5 cellular contexts compared by ENCODE assay signal in genomic region chr5:70916829-70917228, GRCh38. TPM values are rescaled to one million over a fixed set of nuclear protein-coding genes. Genes with fewer than 3 reads are reported as not detected.
A peak's percentile ranks its signal among the peaks of the same experiment; 100 is the strongest.
DNase-seq lines count a peak whose midpoint lies in the region; ATAC-seq, FAIRE-seq and TF ChIP-seq lines count a peak whose summit lies in the region.
"Not testable (repeated sequence)": the region's sequence is repeated elsewhere in the genome, so short reads cannot be mapped to it uniquely, and the experiment has no call there.

No MANE protein-coding gene starts in this region.

- not testable (repeated sequence) for H3K27ac Mint-ChIP-seq in GM23338

- not testable (repeated sequence) for H3K79me2 ChIP-seq in GM23338 (replicated peaks; ENCODE audit: insufficient read depth); PC-3 (ENCODE audit: low read length); K562 (ENCODE audit: control insufficient read depth, insufficient read depth, low read length); HepG2 (ENCODE audit: insufficient read depth, low read length)

- not testable (repeated sequence) for H3K36me3 Mint-ChIP-seq in GM23338 (ENCODE audit: low read depth)

- not testable (repeated sequence) for H3K27me3 ChIP-seq in GM23338 (ENCODE audit: insufficient read depth); PC-3 (ENCODE audit: low read length); K562 (ENCODE audit: control insufficient read depth in 2 of 2, insufficient read depth in 2 of 2, low read length in 2 of 2); HepG2 (ENCODE audit: control insufficient read depth in 1 of 2, insufficient read depth in 2 of 2, low read length in 2 of 2)

- FAIRE-seq in K562 (lab: Jason Lieb, UNC), result peak; percentile 46
- not testable (repeated sequence) for FAIRE-seq in HepG2 (lab: Jason Lieb, UNC)

- H3K4me1 ChIP-seq in GM23338 (ENCODE audit: insufficient read depth); PC-3 (ENCODE audit: insufficient read depth, low read length); K562 (replicated peaks in 1 of 2; ENCODE audit: control insufficient read depth in 2 of 2, insufficient read depth in 2 of 2, low read length in 2 of 2); HepG2 (ENCODE audit: insufficient read depth, low read length): not testable (repeated sequence)

- not testable (repeated sequence) for H2AFZ ChIP-seq in GM23338; PC-3 (ENCODE audit: low read length); K562 (ENCODE audit: low read depth, low read length); HepG2 (ENCODE audit: low read length)

- H3F3A ChIP-seq in GM23338 (replicated peaks; ENCODE audit: low read depth); PC-3 (ENCODE audit: low read length, unreplicated experiment): not testable (repeated sequence)

- not testable (repeated sequence) for H4K20me1 ChIP-seq in GM23338 (replicated peaks; ENCODE audit: insufficient read depth); PC-3 (ENCODE audit: low read length); K562 (replicated peaks; ENCODE audit: control insufficient read depth, insufficient read depth, low read length); HepG2 (ENCODE audit: insufficient read depth, low read length)

- H3K36me3 ChIP-seq in GM23338 (ENCODE audit: insufficient read depth); PC-3 (ENCODE audit: low read depth, low read length); K562 (ENCODE audit: control insufficient read depth, insufficient read depth, low read length); HepG2 (replicated peaks in 1 of 2; ENCODE audit: control insufficient read depth in 1 of 2, insufficient read depth in 2 of 2, low read length in 2 of 2): not testable (repeated sequence)

- H3K4me1 Mint-ChIP-seq in GM23338, result not testable (repeated sequence)

- peak; percentile 64 for ATAC-seq in GM23338
- ATAC-seq in PC-3, result 0 out of 2 replicates have a peak, but pooled peaks have one; percentile 40
- ATAC-seq in SK-N-SH treated with all-trans-retinoic acid at 6 μM for 48 hours, result 0 out of 3 replicates have a peak, but pooled peaks have one; percentile 21
- 0 out of 3 replicates have a peak, but pooled peaks have one; percentile 49 for ATAC-seq in K562
- ATAC-seq in HepG2, result peak; percentile 43; the same call in 1 of the 3 replicates

- not testable (repeated sequence) for TF ChIP-seq CTCF in GM23338 (conservative IDR thresholded peaks at IDR 0.05; ENCODE audit: low read depth in 2 of 2); PC-3 (conservative IDR thresholded peaks at IDR 0.05; ENCODE audit: low read depth, low read length); K562 (IDR thresholded peaks at IDR 0.05 in 2 of 3, conservative IDR thresholded peaks at IDR 0.05 in 1 of 3; ENCODE audit: insufficient read depth in 2 of 3, low read depth in 1 of 3, low read length in 3 of 3); HepG2 (CRISPR knock-in tag; IDR thresholded peaks at IDR 0.05)

- not testable (repeated sequence) for H3K27me3 Mint-ChIP-seq in GM23338 (ENCODE audit: insufficient read depth, low read depth, poor library complexity)

- BruUV-seq in PC-3 (replicated peaks; lab: Mats Ljungman, UMichigan); K562 (replicated peaks; lab: Mats Ljungman, UMichigan); HepG2 (replicated peaks; lab: Mats Ljungman, UMichigan): not testable (repeated sequence)

- H3K4me3 Mint-ChIP-seq in GM23338, result not testable (repeated sequence)

- intact Hi-C loops in PC-3 (cut with micrococcal nuclease); K562 (cut with micrococcal nuclease); HepG2 (cut with micrococcal nuclease; ENCODE audit: unreplicated experiment): not testable (repeated sequence)

- not testable (repeated sequence) for H3K9ac ChIP-seq in PC-3 (ENCODE audit: low read length); K562 (ENCODE audit: insufficient read depth in 1 of 2, low read depth in 2 of 2, low read length in 2 of 2); HepG2 (ENCODE audit: insufficient read depth, low read depth, low read length)

- POLR2A ChIA-PET in PC-3 (lab: Charles Lee; ENCODE audit: unreplicated experiment); K562 (lab: Yijun Ruan, JAX); HepG2 (lab: Yijun Ruan, JAX): not testable (repeated sequence)

- CTCF ChIA-PET in PC-3 (lab: Charles Lee); K562 (lab: Yijun Ruan, JAX; ENCODE audit: low intra/inter-chr PET ratio); HepG2 (lab: Yijun Ruan, JAX; ENCODE audit: low intra/inter-chr PET ratio, low total read pairs): not testable (repeated sequence)

- H3K9me3 Mint-ChIP-seq in GM23338, result not testable (repeated sequence)

- in situ Hi-C loops in K562 (cut with MboI); HepG2 (cut with HindIII; ENCODE audit: extremely low pct_ligation_motif_present, low pct_unique_long_range_greater_than_20kb): not testable (repeated sequence)

- not testable (repeated sequence) for H3K9me1 ChIP-seq in K562 (ENCODE audit: control insufficient read depth, insufficient read depth, low read length)

- not testable (repeated sequence) for DNase-seq in GM23338 (ENCODE audit: low spot score); PC-3; K562 (ENCODE audit: extremely low read depth in 1 of 4, low spot score in 3 of 4); HepG2 (ENCODE audit: low spot score)

- H3K4me3 ChIP-seq in GM23338; PC-3 (ENCODE audit: low read length); K562; HepG2 (replicated peaks in 1 of 3; ENCODE audit: insufficient read depth in 1 of 3, low read depth in 2 of 3, low read length in 3 of 3): not testable (repeated sequence)

- TF ChIP-seq POLR2A in K562 (conservative IDR thresholded peaks at IDR 0.05); HepG2 (IDR thresholded peaks at IDR 0.05; ENCODE audit: insufficient read depth in 1 of 2, low read depth in 2 of 2, low read length in 2 of 2): not testable (repeated sequence)

- H3K9me2 ChIP-seq in GM23338 (ENCODE audit: insufficient read depth); PC-3 (replicated peaks; ENCODE audit: low read length): not testable (repeated sequence)

- TF ChIP-seq EP300 in K562 (IDR thresholded peaks at IDR 0.05; ENCODE audit: low read length); HepG2 (IDR thresholded peaks at IDR 0.05; ENCODE audit: low read depth in 2 of 2, low read length in 2 of 2); HepG2 (CRISPR knock-in tag; IDR thresholded peaks at IDR 0.05; ENCODE audit: borderline replicate concordance): not testable (repeated sequence)

- H3K4me2 ChIP-seq in GM23338; PC-3 (ENCODE audit: low read length); K562 (ENCODE audit: insufficient read depth, low read length); HepG2 (ENCODE audit: low read depth, low read length): not testable (repeated sequence)

- not testable (repeated sequence) for TF ChIP-seq RAD21 in K562 (CRISPR knock-in tag; conservative IDR thresholded peaks at IDR 0.05 in 1 of 2, IDR thresholded peaks at IDR 0.05 in 1 of 2); HepG2 (CRISPR knock-in tag; IDR thresholded peaks at IDR 0.05)

- not testable (repeated sequence) for H3K9me3 ChIP-seq in PC-3 (ENCODE audit: low read length); K562 (replicated peaks; ENCODE audit: control insufficient read depth, insufficient read depth, low read depth, low read length); HepG2 (ENCODE audit: low read length)

- H3K27ac ChIP-seq in GM23338 (ENCODE audit: low read depth); PC-3 (ENCODE audit: low read length); K562 (ENCODE audit: extremely low read depth, low read depth, low read length); HepG2 (ENCODE audit: extremely low read length, insufficient read depth, low read length): not testable (repeated sequence)

RNA-seq across cellular contexts. Expression of gene SMN1, which starts 8.1 kb away (rescaled TPM):
- total RNA-seq in GM23338 (2014; rRNA removed; shearing (Covaris generic)), result 44.8 and 50.1 TPM in 2 replicates
- 130 and 142 TPM in 2 replicates for polyA plus RNA-seq in GM23338 (2016; fragmentation: Nextera tagmentation; extraction: Ambion mirVana)
- 42.9 and 55.2 TPM in 2 replicates for total RNA-seq in PC-3 (2014; rRNA removed)
- total RNA-seq in K562 (2011; cell fraction: chromatin; rRNA removed; ENCODE audit: low replicate concordance), result 35.5 and 79.8 TPM in 2 replicates
- total RNA-seq in K562 (2011; cell fraction: nucleolus; rRNA removed), result 26.1 and 31.0 TPM in 2 replicates
- 43.8 and 53.5 TPM in 2 replicates for total RNA-seq in K562 (2011; cell fraction: nucleoplasm; rRNA removed)
- total RNA-seq in K562 (2014; rRNA removed), result 71.4 and 82.0 TPM in 2 replicates
- total RNA-seq in K562 (2014; rRNA removed; fragmentation: Illumina TruSeq; extraction: Trizol), result 85.4 and 98.8 TPM in 2 replicates
- 83.4 and 94.5 TPM in 2 replicates for total RNA-seq in K562 (2015; rRNA removed; fragmentation: Illumina TruSeq; extraction: Trizol)
- total RNA-seq in K562 (2021), result 46.5 and 53.0 TPM in 2 replicates
- 88.3 and 89.8 TPM in 2 replicates for polyA plus RNA-seq in K562 (2011; rRNA removed)
- polyA plus RNA-seq in K562 (2011; cell fraction: cytosol; rRNA removed), result 38.4 and 40.6 TPM in 2 replicates
- polyA plus RNA-seq in K562 (2011; cell fraction: nucleus; rRNA removed), result 32.6 and 32.9 TPM in 2 replicates
- polyA plus RNA-seq in K562 (2012), result 26.1 and 102 TPM in 2 replicates
- polyA plus RNA-seq in K562 (2014; fragmentation: Illumina TruSeq; extraction: Trizol), result 78.3 and 85.4 TPM in 2 replicates
- polyA plus RNA-seq in K562 (2014; fragmentation: Nextera tagmentation; extraction: Ambion mirVana), result 100 to 1,000 TPM in 1 of 2 experiments, 10 to 100 TPM in 1; 65.8 to 112 TPM
- polyA plus RNA-seq in K562 (2014; rRNA removed), result 113 and 135 TPM in 2 replicates
- polyA minus RNA-seq in K562 (2011; rRNA and poly(A)+ RNA removed), result 45.5 and 50.0 TPM in 2 replicates
- polyA minus RNA-seq in K562 (2011; cell fraction: cytosol; rRNA and poly(A)+ RNA removed), result 16.3 and 17.1 TPM in 2 replicates
- 22.9 and 31.1 TPM in 2 replicates for polyA minus RNA-seq in K562 (2011; cell fraction: nucleus; rRNA and poly(A)+ RNA removed)
- 64.4 and 85.0 TPM in 2 replicates for total RNA-seq in HepG2 (2016; rRNA removed; fragmentation: Illumina TruSeq; extraction: Trizol)
- 17.2 and 18.0 TPM in 2 replicates for total RNA-seq in HepG2 (2016; cell fraction: cytosol; rRNA removed; fragmentation: Illumina TruSeq; extraction: Trizol; ENCODE audit: low read depth)
- 61.7 and 74.1 TPM in 2 replicates for total RNA-seq in HepG2 (2016; cell fraction: insoluble cytoplasmic fraction; rRNA removed; fragmentation: Illumina TruSeq; extraction: Trizol)
- total RNA-seq in HepG2 (2016; cell fraction: membrane; rRNA removed; fragmentation: Illumina TruSeq; extraction: Trizol), result 18.2 and 20.1 TPM in 2 replicates
- 40.8 and 52.8 TPM in 2 replicates for total RNA-seq in HepG2 (2016; cell fraction: nucleus; rRNA removed; fragmentation: Illumina TruSeq; extraction: Trizol)
- polyA plus RNA-seq in HepG2 (2011; rRNA removed), result 41.4 and 51.5 TPM in 2 replicates
- 16.6 and 19.3 TPM in 2 replicates for polyA plus RNA-seq in HepG2 (2011; cell fraction: cytosol; rRNA removed)
- 16.8 and 18.8 TPM in 2 replicates for polyA plus RNA-seq in HepG2 (2011; cell fraction: nucleus; rRNA removed)
- polyA plus RNA-seq in HepG2 (2012), result 32.3 and 43.1 TPM in 2 replicates
- polyA plus RNA-seq in HepG2 (2016; cell fraction: cytosol; fragmentation: Illumina TruSeq; extraction: Trizol; ENCODE audit: low read depth), result 6.1 and 8.2 TPM in 2 replicates
- 102 TPM in 2 replicates for polyA plus RNA-seq in HepG2 (2016; cell fraction: insoluble cytoplasmic fraction; fragmentation: Illumina TruSeq; extraction: Trizol; ENCODE audit: low read depth)
- 15.2 and 16.0 TPM in 2 replicates for polyA plus RNA-seq in HepG2 (2016; cell fraction: membrane; fragmentation: Illumina TruSeq; extraction: Trizol; ENCODE audit: low read depth)
- 58.1 and 58.2 TPM in 2 replicates for polyA plus RNA-seq in HepG2 (2016; cell fraction: nucleus; fragmentation: Illumina TruSeq; extraction: Trizol; ENCODE audit: insufficient read depth, low read depth)
- 9.8 and 23.7 TPM in 2 replicates for polyA minus RNA-seq in HepG2 (2011; rRNA and poly(A)+ RNA removed; ENCODE audit: low replicate concordance)
- polyA minus RNA-seq in HepG2 (2011; cell fraction: cytosol; rRNA and poly(A)+ RNA removed), result 7.9 and 15.0 TPM in 2 replicates
- 48.5 and 53.6 TPM in 2 replicates for polyA minus RNA-seq in HepG2 (2011; cell fraction: nucleus; rRNA and poly(A)+ RNA removed)

RNA-seq across cellular contexts. Expression of gene SERF1A, which starts 16.4 kb away (rescaled TPM):
- total RNA-seq in GM23338 (2014; rRNA removed; shearing (Covaris generic)), result 21.8 and 46.6 TPM in 2 replicates
- polyA plus RNA-seq in GM23338 (2016; fragmentation: Nextera tagmentation; extraction: Ambion mirVana) (40.0 and 48.0 TPM in 2 replicates), K562 (2011; rRNA removed) (1.2 TPM in 2 replicates), K562 (2014; fragmentation: Illumina TruSeq; extraction: Trizol) (0.89 and 1.7 TPM in 2 replicates), K562 (2014; fragmentation: Nextera tagmentation; extraction: Ambion mirVana) (1 to 10 TPM; 2.9 to 3.0 TPM), K562 (2014; rRNA removed) (0.38 and 3.2 TPM in 2 replicates), HepG2 (2011; rRNA removed) (1.4 and 1.7 TPM in 2 replicates)
- total RNA-seq in PC-3 (2014; rRNA removed) (2.1 TPM in 1 of 2 replicates, not detected in the other), K562 (2014; rRNA removed) (1.3 and 2.0 TPM in 2 replicates), K562 (2014; rRNA removed; fragmentation: Illumina TruSeq; extraction: Trizol) (1.7 and 3.6 TPM in 2 replicates), K562 (2015; rRNA removed; fragmentation: Illumina TruSeq; extraction: Trizol) (3.1 and 4.0 TPM in 2 replicates), K562 (2021) (0.71 and 3.3 TPM in 2 replicates), HepG2 (2016; rRNA removed; fragmentation: Illumina TruSeq; extraction: Trizol) (0.55 and 1.8 TPM in 2 replicates)
- total RNA-seq in K562 (2011; cell fraction: chromatin; rRNA removed; ENCODE audit: low replicate concordance), result 5.6 and 10.2 TPM in 2 replicates
- total RNA-seq in K562 (2011; cell fraction: nucleolus; rRNA removed), result 5.0 and 5.1 TPM in 2 replicates
- total RNA-seq in K562 (2011; cell fraction: nucleoplasm; rRNA removed), result 6.0 and 13.2 TPM in 2 replicates
- 0.21 and 1.0 TPM in 2 replicates for polyA plus RNA-seq in K562 (2011; cell fraction: cytosol; rRNA removed)
- 0.27 and 0.85 TPM in 2 replicates for polyA plus RNA-seq in K562 (2011; cell fraction: nucleus; rRNA removed)
- 0.82 and 2.5 TPM in 2 replicates for polyA plus RNA-seq in K562 (2012)
- polyA minus RNA-seq in K562 (2011; rRNA and poly(A)+ RNA removed), result 1.5 and 2.4 TPM in 2 replicates
- not detected in 2 replicates for polyA minus RNA-seq in K562 (2011; cell fraction: cytosol; rRNA and poly(A)+ RNA removed)
- polyA minus RNA-seq in K562 (2011; cell fraction: nucleus; rRNA and poly(A)+ RNA removed), result 1.7 and 2.3 TPM in 2 replicates
- total RNA-seq in HepG2 (2016; cell fraction: cytosol; rRNA removed; fragmentation: Illumina TruSeq; extraction: Trizol; ENCODE audit: low read depth), result 5.7 and 8.3 TPM in 2 replicates
- 0.48 and 3.6 TPM in 2 replicates for total RNA-seq in HepG2 (2016; cell fraction: insoluble cytoplasmic fraction; rRNA removed; fragmentation: Illumina TruSeq; extraction: Trizol)
- total RNA-seq in HepG2 (2016; cell fraction: membrane; rRNA removed; fragmentation: Illumina TruSeq; extraction: Trizol), result 2.0 and 2.6 TPM in 2 replicates
- 2.8 and 4.2 TPM in 2 replicates for total RNA-seq in HepG2 (2016; cell fraction: nucleus; rRNA removed; fragmentation: Illumina TruSeq; extraction: Trizol)
- 0.74 and 0.85 TPM in 2 replicates for polyA plus RNA-seq in HepG2 (2011; cell fraction: cytosol; rRNA removed)
- polyA plus RNA-seq in HepG2 (2011; cell fraction: nucleus; rRNA removed), result 3.0 TPM in 1 of 2 replicates, not detected in the other
- polyA plus RNA-seq in HepG2 (2012), result 0.72 and 4.2 TPM in 2 replicates
- polyA plus RNA-seq in HepG2 (2016; cell fraction: cytosol; fragmentation: Illumina TruSeq; extraction: Trizol; ENCODE audit: low read depth), result 4.3 and 8.4 TPM in 2 replicates
- polyA plus RNA-seq in HepG2 (2016; cell fraction: insoluble cytoplasmic fraction; fragmentation: Illumina TruSeq; extraction: Trizol; ENCODE audit: low read depth), result 1.1 and 1.4 TPM in 2 replicates
- polyA plus RNA-seq in HepG2 (2016; cell fraction: membrane; fragmentation: Illumina TruSeq; extraction: Trizol; ENCODE audit: low read depth), result 2.2 and 4.0 TPM in 2 replicates
- polyA plus RNA-seq in HepG2 (2016; cell fraction: nucleus; fragmentation: Illumina TruSeq; extraction: Trizol; ENCODE audit: insufficient read depth, low read depth), result 0.92 and 3.2 TPM in 2 replicates
- 0.68 and 1.8 TPM in 2 replicates for polyA minus RNA-seq in HepG2 (2011; rRNA and poly(A)+ RNA removed; ENCODE audit: low replicate concordance)
- polyA minus RNA-seq in HepG2 (2011; cell fraction: cytosol; rRNA and poly(A)+ RNA removed), result 0.99 and 3.8 TPM in 2 replicates
- 6.0 and 7.7 TPM in 2 replicates for polyA minus RNA-seq in HepG2 (2011; cell fraction: nucleus; rRNA and poly(A)+ RNA removed)
